ENCODE assay signal across 27 cellular contexts in the genomic region with DNA sequence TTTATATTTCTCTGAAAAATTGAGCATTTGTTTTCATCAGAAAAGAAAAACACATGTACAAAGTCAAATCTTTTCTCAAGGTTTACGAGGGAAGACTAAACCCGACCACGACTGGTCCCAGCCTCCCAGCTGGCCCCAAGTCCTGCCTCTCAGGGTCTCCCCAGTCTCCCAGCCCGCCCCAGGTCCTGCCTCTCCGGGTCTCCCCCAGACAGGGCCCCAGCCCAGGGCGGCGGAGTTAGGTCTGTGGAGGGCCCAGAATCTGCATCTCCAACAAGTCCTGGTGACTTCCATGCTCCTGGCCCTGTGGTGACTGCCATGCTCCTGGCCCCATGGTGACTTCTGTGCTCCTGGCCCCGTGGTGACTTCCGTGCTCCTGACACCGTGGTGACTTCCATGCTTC.
"Had no signal": no experiment of that assay in that cellular context is flagged by ENCODE, and none has a peak within 500 bp of the region (broad histone marks: within the 10 kb centered on the region; RNA-seq: fewer than 3 reads in every experiment).

No MANE protein-coding gene starts in this region.

- H3K27ac ChIP-seq: neural progenitor cell, neutrophil, pancreas, psoas muscle, right lobe of liver, skin epidermis, stomach, thoracic aorta, thyroid gland, tibial nerve, upper lobe of left lung, uterus had no signal

- H2AFZ ChIP-seq: neural progenitor cell had no signal

- DNase-seq: naive B cell; naive thymus-derived CD8-positive, alpha-beta T cell; nephron progenitor cell; nucleus accumbens; psoas muscle; right lobe of liver; stimulated activated CD4-positive, alpha-beta T cell treated with anti-CD3 and anti-CD28 coated beads, Interleukin-15, amount 100 ng/mL, for 24 hours; stimulated activated CD4-positive, alpha-beta T cell treated with anti-CD3 and anti-CD28 coated beads, Interleukin-2, amount 100 ng/mL, for 24 hours; stimulated activated CD4-positive, alpha-beta T cell treated with anti-CD3 and anti-CD28 coated beads, Interleukin-2, amount 100 ng/mL, for 48 hours; stimulated activated CD4-positive, alpha-beta T cell treated with anti-CD3 and anti-CD28 coated beads, Interleukin-4, amount 100 ng/mL, for 24 hours; stimulated activated naive B cell treated with anti-CD40 and anti-IgM and Interleukin-4, amounts not matched to agents 10 μg/mL and 1 μg/mL and 100 μg/mL, for 72 hours; stimulated activated naive CD4-positive, alpha-beta T cell treated with Interleukin-2 at 50 U/mL for 16 hours; stomach; thyroid gland; trophoblast cell; upper lobe of left lung; uterus had no signal

- H3K27me3 ChIP-seq: neural progenitor cell, neutrophil, right lobe of liver, thyroid gland, upper lobe of left lung, uterus had no signal

- H3K36me3 ChIP-seq: neural progenitor cell, neutrophil, pancreas, right lobe of liver, stomach, thoracic aorta, thyroid gland, tibial nerve, upper lobe of left lung, uterus had no signal

- H3K4me3 ChIP-seq: neural progenitor cell, pancreas, psoas muscle, right lobe of liver, skin epidermis, smooth muscle cell, stomach, thoracic aorta, thyroid gland, tibial nerve, upper lobe of left lung, uterus had no signal

- H3K4me2 ChIP-seq: neural progenitor cell, smooth muscle cell had no signal

- H3K4me1 ChIP-seq: neural progenitor cell, pancreas, psoas muscle, right lobe of liver, thyroid gland, upper lobe of left lung, uterus had no signal

- ATAC-seq: naive thymus-derived CD8-positive, alpha-beta T cell; natural killer cell treated with Interleukin-12 subunit alpha and Interleukin-12 subunit beta and Interleukin-15 and Interleukin-18, amount 100 ng/mL, for 72 hours; pancreas; psoas muscle; right cardiac atrium; right lobe of liver; stimulated activated effector memory CD8-positive, alpha-beta T cell treated with anti-CD3 and anti-CD28 coated beads, Interleukin-12 subunit alpha, Interleukin-12 subunit beta, amount 100 ng/mL, for 72 hours; stimulated activated naive B cell treated with anti-CD40 and anti-IgM and Interleukin-4, amounts not matched to agents 10 μg/mL and 1 μg/mL and 100 μg/mL, for 72 hours had no signal

- H3K9me3 ChIP-seq: neutrophil, pancreas, psoas muscle, right lobe of liver, stomach, thoracic aorta, thyroid gland, tibial nerve, upper lobe of left lung, uterus had no signal

- H3K9ac ChIP-seq: neural progenitor cell had no signal
